Comparison of ENCODE assay signal across 9 cellular contexts in the genomic region with DNA sequence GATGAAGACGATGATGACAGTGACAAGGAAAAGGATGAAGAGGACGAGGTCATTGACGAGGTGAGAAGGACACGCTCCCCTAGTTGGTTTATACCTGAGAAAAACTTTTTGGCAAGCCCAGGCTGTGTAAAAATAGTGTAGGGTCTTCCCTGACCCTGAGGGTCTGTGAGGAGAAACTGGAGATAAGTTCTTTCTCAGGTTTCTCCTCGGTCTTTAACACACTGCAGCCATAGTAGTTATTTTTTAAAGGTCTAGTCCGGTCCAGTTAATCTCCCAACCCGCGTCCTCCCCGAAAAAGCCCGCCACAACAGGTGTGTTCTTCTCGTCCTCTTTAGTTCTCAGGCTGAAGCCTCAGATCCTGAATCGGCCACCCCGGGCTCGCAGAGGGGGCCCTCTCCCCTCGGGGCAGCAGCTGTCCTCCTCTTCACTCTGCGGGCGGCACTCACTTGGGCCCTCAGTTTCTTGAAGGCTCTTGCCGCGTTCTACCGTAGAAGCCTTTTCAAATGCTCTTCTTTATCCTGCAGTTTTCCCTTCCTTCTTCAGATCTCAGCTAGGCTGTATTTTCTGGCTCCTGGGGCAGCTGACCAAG. TPM values are rescaled to one million over a fixed set of nuclear protein-coding genes. Genes with fewer than 3 reads are reported as not detected.
DNase-seq lines count a peak whose midpoint lies in the region; ATAC-seq and TF ChIP-seq lines count a peak whose summit lies in the region.
"Had no signal": no experiment of that assay in that cellular context is flagged by ENCODE, and none has a peak within 500 bp of the region (broad histone marks: within the 10 kb centered on the region; RNA-seq: fewer than 3 reads in every experiment).

No MANE protein-coding gene starts in this region.

- DNase-seq in stimulated activated CD4-positive, alpha-beta T cell treated with anti-CD3 and anti-CD28 coated beads, Interleukin-15, amount 100 ng/mL, for 24 hours, result peak; percentile 16
- no peak for DNase-seq in stimulated activated CD4-positive, alpha-beta T cell treated with anti-CD3 and anti-CD28 coated beads, Interleukin-4, amount 100 ng/mL, for 4 hours
- DNase-seq in PC-9 (peak in 1 of 2 experiments; percentile 8), ecto neural progenitor cell (ENCODE audit: low spot score) (peak; percentile 47), type B pancreatic cell (ENCODE audit: extremely low spot score, unreplicated experiment) (no peak), DMS153 (lab: John Stamatoyannopoulos, UW) (no peak)
- DNase-seq in natural killer cell treated with Interleukin-12 subunit alpha and Interleukin-12 subunit beta and Interleukin-15 and Interleukin-18, amount 100 ng/mL, for 72 hours (ENCODE audit: low spot score), result no peak

- peaks cover 54% of the 10 kb centered on the region for H3K79me2 ChIP-seq in PC-9 (ENCODE audit: low read depth)

- no peaks in the 10 kb centered on the region for H3K27me3 Mint-ChIP-seq in type B pancreatic cell
- no peaks in the 10 kb centered on the region for H3K27me3 Mint-ChIP-seq in natural killer cell treated with Interleukin-12 subunit alpha and Interleukin-12 subunit beta and Interleukin-15 and Interleukin-18, amount 100 ng/mL, for 72 hours

- no peak for TF ChIP-seq CTCF in PC-9 (conservative IDR thresholded peaks at IDR 0.05)
- TF ChIP-seq CTCF in type B pancreatic cell (conservative IDR thresholded peaks at IDR 0.05), result no peak

- peak overlapping the region; percentile 88 for H3K27ac ChIP-seq in PC-9

- H3K4me3 Mint-ChIP-seq in type B pancreatic cell, result no peak overlapping the region
- H3K4me3 Mint-ChIP-seq in natural killer cell treated with Interleukin-12 subunit alpha and Interleukin-12 subunit beta and Interleukin-15 and Interleukin-18, amount 100 ng/mL, for 72 hours, result no peak overlapping the region
- H3K4me3 Mint-ChIP-seq: mesothelial cell of epicardium had no signal

- H2AFZ ChIP-seq in PC-9, result peak overlapping the region; percentile 91
- H2AFZ ChIP-seq in neuron (ENCODE audit: low read depth, low read length), result peak overlapping the region; percentile 17

- POLR2A ChIA-PET in PC-9 (lab: Charles Lee; ENCODE audit: unreplicated experiment), result no interaction called here

- H3K27me3 ChIP-seq in PC-9 (ENCODE audit: insufficient read depth, low read depth), result no peaks in the 10 kb centered on the region
- H3K27me3 ChIP-seq in neuron (ENCODE audit: insufficient read depth, low read length), result no peaks in the 10 kb centered on the region

- TSS peak; percentile 60 for BruUV-seq in PC-9 (replicated peaks; lab: Mats Ljungman, UMichigan)

- H3K4me2 ChIP-seq in PC-9, result peak overlapping the region; percentile 99

- no peaks in the 10 kb centered on the region for H3K9me3 Mint-ChIP-seq in type B pancreatic cell
- H3K9me3 Mint-ChIP-seq in natural killer cell treated with Interleukin-12 subunit alpha and Interleukin-12 subunit beta and Interleukin-15 and Interleukin-18, amount 100 ng/mL, for 72 hours, result no peaks in the 10 kb centered on the region
- H3K9me3 Mint-ChIP-seq: mesothelial cell of epicardium had no signal

- H3K4me1 ChIP-seq in PC-9 (replicated peaks; ENCODE audit: insufficient read depth) (peaks cover 14% of the 10 kb centered on the region), neuron (ENCODE audit: insufficient read depth, low read length) (peaks cover 14% of the 10 kb centered on the region)

- no peak for ATAC-seq in natural killer cell treated with Interleukin-12 subunit alpha and Interleukin-12 subunit beta and Interleukin-15 and Interleukin-18, amount 100 ng/mL, for 72 hours

- H3F3A ChIP-seq in PC-9 (ENCODE audit: insufficient read depth, low read depth), result no peaks in the 10 kb centered on the region

- H3K9me3 ChIP-seq in PC-9 (ENCODE audit: insufficient read depth, low read depth), result no peaks in the 10 kb centered on the region
- no peaks in the 10 kb centered on the region for H3K9me3 ChIP-seq in neuron (ENCODE audit: low read length)

- peaks cover 12% of the 10 kb centered on the region for H3K36me3 Mint-ChIP-seq in type B pancreatic cell
- peaks cover 21% of the 10 kb centered on the region for H3K36me3 Mint-ChIP-seq in natural killer cell treated with Interleukin-12 subunit alpha and Interleukin-12 subunit beta and Interleukin-15 and Interleukin-18, amount 100 ng/mL, for 72 hours

- intact Hi-C loops in PC-9 (cut with micrococcal nuclease; ENCODE audit: unreplicated experiment), result loop anchor here (5.0 kb wide), 1 partner anchor 761 kb away; no protein-coding TSS in a partner anchor

- no peaks in the 10 kb centered on the region for H3K9me2 ChIP-seq in PC-9 (ENCODE audit: insufficient read depth)

- H3K4me1 Mint-ChIP-seq in type B pancreatic cell (ENCODE audit: unreplicated experiment), result peaks cover 24% of the 10 kb centered on the region
- peaks cover 32 to 42% of the 10 kb centered on the region in 2 donors for H3K4me1 Mint-ChIP-seq in natural killer cell treated with Interleukin-12 subunit alpha and Interleukin-12 subunit beta and Interleukin-15 and Interleukin-18, amount 100 ng/mL, for 72 hours (ENCODE audit: low read depth in 2 of 2)

- CTCF ChIA-PET in PC-9 (lab: Charles Lee), result no interaction called here

- H3K4me3 ChIP-seq in PC-9 (peak overlapping the region; percentile 81), neuron (ENCODE audit: low read length) (peak overlapping the region; percentile 91)

- H3K27ac Mint-ChIP-seq in type B pancreatic cell, result no peak overlapping the region
- H3K27ac Mint-ChIP-seq in natural killer cell treated with Interleukin-12 subunit alpha and Interleukin-12 subunit beta and Interleukin-15 and Interleukin-18, amount 100 ng/mL, for 72 hours, result no peak overlapping the region
- H3K27ac Mint-ChIP-seq: mesothelial cell of epicardium had no signal

- H3K36me3 ChIP-seq in PC-9 (ENCODE audit: low read depth) (peaks cover 22% of the 10 kb centered on the region), neuron (ENCODE audit: insufficient read depth, low read length) (peaks cover 27% of the 10 kb centered on the region)

- H4K20me1 ChIP-seq in PC-9 (ENCODE audit: insufficient read depth), result peaks cover 9% of the 10 kb centered on the region; the same call in 1 of the 2 replicates

RNA-seq across cellular contexts. Expression of a gene that starts 0.4 kb away (rescaled TPM):
- total RNA-seq in PC-9 (2021), result 35.2 and 46.0 TPM in 2 replicates
- total RNA-seq in type B pancreatic cell (ENCODE audit: low replicate concordance), result 55.9 and 81.5 TPM in 2 replicates
- 10 to 100 TPM; 68.5 to 83.3 TPM for total RNA-seq in natural killer cell treated with Interleukin-12 subunit alpha and Interleukin-12 subunit beta and Interleukin-15 and Interleukin-18, amount 100 ng/mL, for 72 hours

RNA-seq across cellular contexts. Expression of a gene that starts 0.7 kb away (rescaled TPM):
- total RNA-seq in PC-9 (2021) (35.1 and 40.1 TPM in 2 replicates), type B pancreatic cell (ENCODE audit: low replicate concordance) (42.0 and 52.5 TPM in 2 replicates)
- total RNA-seq in natural killer cell treated with Interleukin-12 subunit alpha and Interleukin-12 subunit beta and Interleukin-15 and Interleukin-18, amount 100 ng/mL, for 72 hours, result 10 to 100 TPM; 45.7 to 51.4 TPM

RNA-seq across cellular contexts. Expression of a gene that starts 48.1 kb away (rescaled TPM):
- total RNA-seq in PC-9 (2021) (not detected in 2 replicates), type B pancreatic cell (ENCODE audit: low replicate concordance) (0.31 TPM in 1 of 2 replicates, not detected in the other)
- total RNA-seq in natural killer cell treated with Interleukin-12 subunit alpha and Interleukin-12 subunit beta and Interleukin-15 and Interleukin-18, amount 100 ng/mL, for 72 hours, result under 1 TPM in 1 of 2 donors, not detected in 1; 0.14 TPM

RNA-seq across cellular contexts. Expression of a gene that starts 57.3 kb away (rescaled TPM):
- total RNA-seq in PC-9 (2021) (50.4 and 51.0 TPM in 2 replicates), type B pancreatic cell (ENCODE audit: low replicate concordance) (33.2 and 46.4 TPM in 2 replicates)
- total RNA-seq in natural killer cell treated with Interleukin-12 subunit alpha and Interleukin-12 subunit beta and Interleukin-15 and Interleukin-18, amount 100 ng/mL, for 72 hours, result 10 to 100 TPM; 25.8 to 28.8 TPM

Comparison
In these comparisons a context has a peak if more than half of its experiments do, and no peak if none do; other contexts are left out.
1. DNase-seq: peak in stimulated activated CD4-positive, alpha-beta T cell treated with anti-CD3 and anti-CD28 coated beads, Interleukin-15, amount 100 ng/mL, for 24 hours (single experiment) and ecto neural progenitor cell (single experiment); none in stimulated activated CD4-positive, alpha-beta T cell treated with anti-CD3 and anti-CD28 coated beads, Interleukin-4, amount 100 ng/mL, for 4 hours (0 of 2), type B pancreatic cell (single experiment), DMS153 (single experiment) and natural killer cell treated with Interleukin-12 subunit alpha and Interleukin-12 subunit beta and Interleukin-15 and Interleukin-18, amount 100 ng/mL, for 72 hours (single experiment).